Comparison of ENCODE assay signal across 17 cellular contexts in genomic region chr12:70048521-70049245, GRCh38.
A peak's percentile ranks its signal among the peaks of the same experiment; 100 is the strongest.
DNase-seq lines count a peak whose midpoint lies in the region; ATAC-seq, FAIRE-seq and TF ChIP-seq lines count a peak whose summit lies in the region.
"Had no signal": no experiment of that assay in that cellular context is flagged by ENCODE, and none has a peak within 500 bp of the region (broad histone marks: within the 10 kb centered on the region; RNA-seq: fewer than 3 reads in every experiment).

No MANE protein-coding gene starts in this region.

- no TSS peak for BruUV-seq in GM12878 (replicated peaks; lab: Mats Ljungman, UMichigan)

- DNase-seq in GM12878 (ENCODE audit: low read depth, low spot score) (peak; percentile 9), BE2C (no peak), left ventricle myocardium inferior (no peak), DMS 273 (lab: John Stamatoyannopoulos, UW; ENCODE audit: unreplicated experiment) (no peak), NCI-H128 (lab: John Stamatoyannopoulos, UW; ENCODE audit: unreplicated experiment) (no peak)
- DNase-seq: CD4-positive, alpha-beta memory T cell; DND-41; GDM1; MG63; NCI-H1105; NCI-H187; NCI-H82 had no signal

- TF ChIP-seq RAD21 in GM12878 (IDR thresholded peaks at IDR 0.05; ENCODE audit: insufficient read depth, low read depth, low read length), result no peak

- TF ChIP-seq EP300 in GM12878 (IDR thresholded peaks at IDR 0.05; ENCODE audit: borderline replicate concordance in 1 of 2, control insufficient read depth in 1 of 2, low read depth in 2 of 2, low read length in 2 of 2), result no peak

- H3K4me1 ChIP-seq in GM12878 (ENCODE audit: control insufficient read depth, insufficient read depth, low read length), result peaks cover 21% of the 10 kb centered on the region
- peaks cover 27 to 40% of the 10 kb centered on the region in 2 donors for H3K4me1 ChIP-seq in mucosa of rectum (ENCODE audit: control insufficient read depth in 2 of 2, insufficient read depth in 2 of 2, low read length in 2 of 2)
- no peaks in the 10 kb centered on the region for H3K4me1 ChIP-seq in BE2C
- peaks cover 13% of the 10 kb centered on the region for H3K4me1 ChIP-seq in left ventricle myocardium inferior

- no peaks in the 10 kb centered on the region for H4K20me1 ChIP-seq in GM12878 (ENCODE audit: control insufficient read depth, insufficient read depth)

- H3K9me3 ChIP-seq in GM12878 (replicated peaks; ENCODE audit: control insufficient read depth, insufficient read depth, low read length) (no peaks in the 10 kb centered on the region), mucosa of rectum (ENCODE audit: control insufficient read depth in 2 of 2, low read length in 2 of 2) (no peaks in the 10 kb centered on the region), BE2C (no peaks in the 10 kb centered on the region), left ventricle myocardium inferior (replicated peaks) (no peaks in the 10 kb centered on the region)
- H3K9me3 ChIP-seq: MG63 had no signal

- H3K36me3 ChIP-seq in GM12878 (ENCODE audit: control insufficient read depth in 2 of 2, insufficient read depth in 2 of 2, low read length in 1 of 2) (no peaks in the 10 kb centered on the region), mucosa of rectum (ENCODE audit: control insufficient read depth in 2 of 2, insufficient read depth in 2 of 2, low read length in 2 of 2) (no peaks in the 10 kb centered on the region), BE2C (no peaks in the 10 kb centered on the region), left ventricle myocardium inferior (no peaks in the 10 kb centered on the region)
- H3K36me3 ChIP-seq: MG63 had no signal

- TF ChIP-seq POLR2A in GM12878 (IDR thresholded peaks at IDR 0.05; ENCODE audit: low read depth, low read length), result no peak

- H3K9ac ChIP-seq in GM12878 (ENCODE audit: control insufficient read depth, insufficient read depth, low read length) (no peak overlapping the region), mucosa of rectum (ENCODE audit: low read depth in 1 of 2, low read length in 2 of 2) (no peak overlapping the region)
- H3K9ac ChIP-seq: KMS-11 had no signal

- H2AFZ ChIP-seq in GM12878 (ENCODE audit: control insufficient read depth, low read depth, low read length), result no peak overlapping the region

- CTCF ChIA-PET in GM12878 (lab: Yijun Ruan, JAX), result no interaction called here

- H3K27ac ChIP-seq in GM12878 (ENCODE audit: control insufficient read depth, insufficient read depth) (no peak overlapping the region), mucosa of rectum (ENCODE audit: low read depth in 2 of 2, low read length in 2 of 2) (peak overlapping the region; percentile 25 to 54), left ventricle myocardium inferior (replicated peaks) (no peak overlapping the region)
- H3K27ac ChIP-seq: KMS-11 had no signal

- TF ChIP-seq CTCF in GM12878 (IDR thresholded peaks at IDR 0.05 in 2 of 3, conservative IDR thresholded peaks at IDR 0.05 in 1 of 3; ENCODE audit: control insufficient read depth in 2 of 3, extremely low read depth in 1 of 3, insufficient read depth in 1 of 3, low read depth in 3 of 3, low read length in 3 of 3) (no peak), BE2C (IDR thresholded peaks at IDR 0.05; ENCODE audit: low read depth, low read length) (no peak), left ventricle myocardium inferior (IDR thresholded peaks at IDR 0.05; ENCODE audit: borderline replicate concordance) (no peak)

- RAD21 ChIA-PET in GM12878 (lab: Charles Lee; ENCODE audit: unreplicated experiment), result no interaction called here

- H3K4me3 ChIP-seq in GM12878 (no peak overlapping the region), mucosa of rectum (ENCODE audit: low read length in 2 of 2) (no peak overlapping the region), BE2C (ENCODE audit: low read depth, low read length) (no peak overlapping the region), left ventricle myocardium inferior (no peak overlapping the region)
- H3K4me3 ChIP-seq: MG63 had no signal

- no peak overlapping the region; the same call in 1 of the 2 replicates for H3K4me2 ChIP-seq in GM12878 (ENCODE audit: control insufficient read depth, insufficient read depth)
- H3K4me2 ChIP-seq: KMS-11 had no signal

- H3K79me2 ChIP-seq in GM12878 (ENCODE audit: control insufficient read depth, insufficient read depth, low read length), result no peaks in the 10 kb centered on the region

- ATAC-seq in GM19328 (IDR thresholded peaks at IDR 0.05; ENCODE audit: unreplicated experiment) (peak; percentile 32), HG03025 (IDR thresholded peaks at IDR 0.05; ENCODE audit: low FRiP score, unreplicated experiment) (peak; percentile 51), GM12878 (no peak)

- intact Hi-C loops in GM12878 (cut with micrococcal nuclease; ENCODE audit: unreplicated experiment) (no loop called here), left ventricle myocardium inferior (cut with micrococcal nuclease) (no loop called here)

- 36% methylated on average over 1 of the region's 1 CpG for WGBS in GM12878 (ENCODE audit: insufficient coverage, insufficient replicate concordance, low lambda C conversion rate, missing lambda C conversion rate)

- no peak for FAIRE-seq in GM12878 (lab: Jason Lieb, UNC)
- FAIRE-seq: D721Med had no signal

- H3K27me3 ChIP-seq in GM12878 (replicated peaks in 1 of 2; ENCODE audit: control insufficient read depth in 2 of 2, insufficient read depth in 2 of 2, low read length in 1 of 2) (no peaks in the 10 kb centered on the region), mucosa of rectum (ENCODE audit: control insufficient read depth in 2 of 2, insufficient read depth in 2 of 2, low read length in 2 of 2) (no peaks in the 10 kb centered on the region), BE2C (no peaks in the 10 kb centered on the region), left ventricle myocardium inferior (ENCODE audit: low read depth) (no peaks in the 10 kb centered on the region)
- H3K27me3 ChIP-seq: MG63 had no signal

- in situ Hi-C loops in GM12878 (cut with MboI), result no loop called here

- POLR2A ChIA-PET in GM12878 (lab: Charles Lee), result no interaction called here

- SMC1A ChIA-PET in GM12878 (lab: Charles Lee; ENCODE audit: uncharacterized antibody, unreplicated experiment), result interaction anchor here (0.6 kb wide), 1 partner anchor 15 kb away, joined by 3 read pairs; no protein-coding TSS in a partner anchor

TF ChIP-seq in GM12878, 131 proteins besides CTCF, POLR2A, EP300 and RAD21:
- no peak for TF ChIP-seq RELA (IDR thresholded peaks at IDR 0.05; ENCODE audit: borderline replicate concordance, partially characterized antibody)
- TF ChIP-seq ZNF217 (IDR thresholded peaks at IDR 0.05), result no peak
- TF ChIP-seq RBBP5 (conservative IDR thresholded peaks at IDR 0.05), result no peak
- no peak for TF ChIP-seq BRCA1 (IDR thresholded peaks at IDR 0.05; ENCODE audit: low read depth, low read length)
- no peak for TF ChIP-seq ZSCAN29 (IDR thresholded peaks at IDR 0.05)
- no peak for TF ChIP-seq BMI1 (IDR thresholded peaks at IDR 0.05; ENCODE audit: borderline replicate concordance)
- TF ChIP-seq TCF7 (IDR thresholded peaks at IDR 0.05; ENCODE audit: borderline replicate concordance), result no peak
- TF ChIP-seq KDM1A (IDR thresholded peaks at IDR 0.05; ENCODE audit: borderline replicate concordance), result no peak
- no peak for TF ChIP-seq BCLAF1 (IDR thresholded peaks at IDR 0.05)
- no peak for TF ChIP-seq DPF2 (IDR thresholded peaks at IDR 0.05)
- no peak for TF ChIP-seq NR2F1 (conservative IDR thresholded peaks at IDR 0.05)
- TF ChIP-seq ZNF207 (IDR thresholded peaks at IDR 0.05; ENCODE audit: borderline replicate concordance), result no peak
- no peak for TF ChIP-seq EZH2 (IDR thresholded peaks at IDR 0.05; ENCODE audit: borderline replicate concordance, control insufficient read depth, low read depth, low read length)
- TF ChIP-seq SMARCA5 (IDR thresholded peaks at IDR 0.05), result no peak

Comparison
In these comparisons a context has a peak if more than half of its experiments do, and no peak if none do; other contexts are left out.
1. H3K27ac ChIP-seq: peak in mucosa of rectum (2 of 2); none in GM12878 (single experiment) and left ventricle myocardium inferior (single experiment).